Comparison of ENCODE assay signal across 8 cellular contexts in genomic region chr10:49538381-49539319, GRCh38. TPM values are rescaled to one million over a fixed set of nuclear protein-coding genes. Genes with fewer than 3 reads are reported as not detected.
DNase-seq lines count a peak whose midpoint lies in the region; ATAC-seq and TF ChIP-seq lines count a peak whose summit lies in the region.

TSS of gene ERCC6 (minus strand) at chr10:49539121.

- H3K27ac ChIP-seq in C4-2B: peak within 1 kb of the TSS; percentile 83

- DNase-seq in NCI-H69 (lab: John Stamatoyannopoulos, UW): peak; percentile 94
- peak; percentile 95 for DNase-seq in activated CD4-positive, alpha-beta T cell treated with anti-CD3 and anti-CD28 coated beads, Interleukin-2, amount 50 U/mL, for 1 hour
- DNase-seq in dedifferentiated amniotic fluid mesenchymal stem cell (ENCODE audit: extremely low spot score): peak; percentile 97
- DNase-seq in left lobe of liver (ENCODE audit: low spot score): peak; percentile 98
- peak; percentile 96 to 98 for DNase-seq in stimulated activated CD4-positive, alpha-beta T cell treated with anti-CD3 and anti-CD28 coated beads, Interleukin-2, amount 100 ng/mL, for 24 hours

- TF ChIP-seq CTCF in C4-2B (conservative IDR thresholded peaks at IDR 0.05): no peak; the same call in 1 of the 2 replicates

- ATAC-seq in GM19372 (IDR thresholded peaks at IDR 0.05; ENCODE audit: low read depth, unreplicated experiment): peak; percentile 80
- ATAC-seq in HG03521 (IDR thresholded peaks at IDR 0.05; ENCODE audit: unreplicated experiment): peak; percentile 83
- peak; percentile 94 for ATAC-seq in left lobe of liver

RNA-seq across cellular contexts. Expression of gene ERCC6, which starts in this region (rescaled TPM):
- total RNA-seq in left lobe of liver: 12.6 TPM

Comparison
In these comparisons a context has a peak if more than half of its experiments do, and no peak if none do; other contexts are left out.
1. Peak in every context shown above with its lines: DNase-seq, ATAC-seq and H3K27ac ChIP-seq.